Comparison of ENCODE assay signal across 1 cellular context in the genomic region with DNA sequence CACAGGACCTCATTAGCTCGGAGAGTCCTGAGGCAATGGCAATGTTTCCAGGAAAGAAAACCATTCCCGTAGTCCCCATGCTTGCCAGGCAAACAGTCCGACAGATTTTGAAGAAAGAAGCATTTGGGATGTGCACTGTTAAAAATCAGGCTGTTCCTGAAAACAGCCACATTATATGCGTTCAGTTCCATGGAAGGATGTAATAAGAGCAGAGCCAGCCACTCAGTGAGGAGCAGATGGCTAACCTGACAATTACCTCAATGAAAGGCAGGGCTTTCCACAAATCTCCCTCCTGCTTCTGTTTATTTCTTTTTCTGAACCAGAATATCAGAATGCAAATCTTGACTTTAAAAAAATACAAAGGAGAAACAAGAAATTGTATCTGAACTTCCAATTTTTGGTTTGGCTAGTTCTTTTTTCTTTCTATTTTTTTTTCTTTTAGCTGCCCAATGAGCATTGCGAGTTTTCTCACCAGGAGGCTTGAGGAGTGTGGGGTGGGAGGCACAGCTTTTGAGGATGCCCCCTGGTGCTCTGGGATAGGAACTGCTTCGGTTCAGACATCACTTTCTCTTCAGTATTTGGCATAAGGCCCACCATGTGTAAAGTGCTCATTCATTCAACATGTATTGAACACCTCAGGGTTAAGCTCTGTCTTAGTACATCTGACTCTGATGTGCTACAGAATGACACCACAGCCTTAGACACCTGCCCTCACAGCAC.
TF ChIP-seq lines count a peak whose summit lies in the region.

No MANE protein-coding gene starts in this region.

TF ChIP-seq in H1, 55 proteins besides CTCF, POLR2A, EP300 and RAD21 (continued from another document):
- TF ChIP-seq, protein P1, sequence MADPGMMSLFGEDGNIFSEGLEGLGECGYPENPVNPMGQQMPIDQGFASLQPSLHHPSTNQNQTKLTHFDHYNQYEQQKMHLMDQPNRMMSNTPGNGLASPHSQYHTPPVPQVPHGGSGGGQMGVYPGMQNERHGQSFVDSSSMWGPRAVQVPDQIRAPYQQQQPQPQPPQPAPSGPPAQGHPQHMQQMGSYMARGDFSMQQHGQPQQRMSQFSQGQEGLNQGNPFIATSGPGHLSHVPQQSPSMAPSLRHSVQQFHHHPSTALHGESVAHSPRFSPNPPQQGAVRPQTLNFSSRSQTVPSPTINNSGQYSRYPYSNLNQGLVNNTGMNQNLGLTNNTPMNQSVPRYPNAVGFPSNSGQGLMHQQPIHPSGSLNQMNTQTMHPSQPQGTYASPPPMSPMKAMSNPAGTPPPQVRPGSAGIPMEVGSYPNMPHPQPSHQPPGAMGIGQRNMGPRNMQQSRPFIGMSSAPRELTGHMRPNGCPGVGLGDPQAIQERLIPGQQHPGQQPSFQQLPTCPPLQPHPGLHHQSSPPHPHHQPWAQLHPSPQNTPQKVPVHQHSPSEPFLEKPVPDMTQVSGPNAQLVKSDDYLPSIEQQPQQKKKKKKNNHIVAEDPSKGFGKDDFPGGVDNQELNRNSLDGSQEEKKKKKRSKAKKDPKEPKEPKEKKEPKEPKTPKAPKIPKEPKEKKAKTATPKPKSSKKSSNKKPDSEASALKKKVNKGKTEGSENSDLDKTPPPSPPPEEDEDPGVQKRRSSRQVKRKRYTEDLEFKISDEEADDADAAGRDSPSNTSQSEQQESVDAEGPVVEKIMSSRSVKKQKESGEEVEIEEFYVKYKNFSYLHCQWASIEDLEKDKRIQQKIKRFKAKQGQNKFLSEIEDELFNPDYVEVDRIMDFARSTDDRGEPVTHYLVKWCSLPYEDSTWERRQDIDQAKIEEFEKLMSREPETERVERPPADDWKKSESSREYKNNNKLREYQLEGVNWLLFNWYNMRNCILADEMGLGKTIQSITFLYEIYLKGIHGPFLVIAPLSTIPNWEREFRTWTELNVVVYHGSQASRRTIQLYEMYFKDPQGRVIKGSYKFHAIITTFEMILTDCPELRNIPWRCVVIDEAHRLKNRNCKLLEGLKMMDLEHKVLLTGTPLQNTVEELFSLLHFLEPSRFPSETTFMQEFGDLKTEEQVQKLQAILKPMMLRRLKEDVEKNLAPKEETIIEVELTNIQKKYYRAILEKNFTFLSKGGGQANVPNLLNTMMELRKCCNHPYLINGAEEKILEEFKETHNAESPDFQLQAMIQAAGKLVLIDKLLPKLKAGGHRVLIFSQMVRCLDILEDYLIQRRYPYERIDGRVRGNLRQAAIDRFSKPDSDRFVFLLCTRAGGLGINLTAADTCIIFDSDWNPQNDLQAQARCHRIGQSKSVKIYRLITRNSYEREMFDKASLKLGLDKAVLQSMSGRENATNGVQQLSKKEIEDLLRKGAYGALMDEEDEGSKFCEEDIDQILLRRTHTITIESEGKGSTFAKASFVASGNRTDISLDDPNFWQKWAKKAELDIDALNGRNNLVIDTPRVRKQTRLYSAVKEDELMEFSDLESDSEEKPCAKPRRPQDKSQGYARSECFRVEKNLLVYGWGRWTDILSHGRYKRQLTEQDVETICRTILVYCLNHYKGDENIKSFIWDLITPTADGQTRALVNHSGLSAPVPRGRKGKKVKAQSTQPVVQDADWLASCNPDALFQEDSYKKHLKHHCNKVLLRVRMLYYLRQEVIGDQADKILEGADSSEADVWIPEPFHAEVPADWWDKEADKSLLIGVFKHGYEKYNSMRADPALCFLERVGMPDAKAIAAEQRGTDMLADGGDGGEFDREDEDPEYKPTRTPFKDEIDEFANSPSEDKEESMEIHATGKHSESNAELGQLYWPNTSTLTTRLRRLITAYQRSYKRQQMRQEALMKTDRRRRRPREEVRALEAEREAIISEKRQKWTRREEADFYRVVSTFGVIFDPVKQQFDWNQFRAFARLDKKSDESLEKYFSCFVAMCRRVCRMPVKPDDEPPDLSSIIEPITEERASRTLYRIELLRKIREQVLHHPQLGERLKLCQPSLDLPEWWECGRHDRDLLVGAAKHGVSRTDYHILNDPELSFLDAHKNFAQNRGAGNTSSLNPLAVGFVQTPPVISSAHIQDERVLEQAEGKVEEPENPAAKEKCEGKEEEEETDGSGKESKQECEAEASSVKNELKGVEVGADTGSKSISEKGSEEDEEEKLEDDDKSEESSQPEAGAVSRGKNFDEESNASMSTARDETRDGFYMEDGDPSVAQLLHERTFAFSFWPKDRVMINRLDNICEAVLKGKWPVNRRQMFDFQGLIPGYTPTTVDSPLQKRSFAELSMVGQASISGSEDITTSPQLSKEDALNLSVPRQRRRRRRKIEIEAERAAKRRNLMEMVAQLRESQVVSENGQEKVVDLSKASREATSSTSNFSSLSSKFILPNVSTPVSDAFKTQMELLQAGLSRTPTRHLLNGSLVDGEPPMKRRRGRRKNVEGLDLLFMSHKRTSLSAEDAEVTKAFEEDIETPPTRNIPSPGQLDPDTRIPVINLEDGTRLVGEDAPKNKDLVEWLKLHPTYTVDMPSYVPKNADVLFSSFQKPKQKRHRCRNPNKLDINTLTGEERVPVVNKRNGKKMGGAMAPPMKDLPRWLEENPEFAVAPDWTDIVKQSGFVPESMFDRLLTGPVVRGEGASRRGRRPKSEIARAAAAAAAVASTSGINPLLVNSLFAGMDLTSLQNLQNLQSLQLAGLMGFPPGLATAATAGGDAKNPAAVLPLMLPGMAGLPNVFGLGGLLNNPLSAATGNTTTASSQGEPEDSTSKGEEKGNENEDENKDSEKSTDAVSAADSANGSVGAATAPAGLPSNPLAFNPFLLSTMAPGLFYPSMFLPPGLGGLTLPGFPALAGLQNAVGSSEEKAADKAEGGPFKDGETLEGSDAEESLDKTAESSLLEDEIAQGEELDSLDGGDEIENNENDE (IDR thresholded peaks at IDR 0.05; ENCODE audit: insufficient replicate concordance, low read length) = no peak
- no peak for TF ChIP-seq YY1 (IDR thresholded peaks at IDR 0.05; ENCODE audit: low read depth, low read length)
- TF ChIP-seq ASH2L (IDR thresholded peaks at IDR 0.05; ENCODE audit: low read length) = no peak
- TF ChIP-seq CHD1 (IDR thresholded peaks at IDR 0.05; ENCODE audit: low read depth, low read length) = no peak
- TF ChIP-seq BCL11A (IDR thresholded peaks at IDR 0.05; ENCODE audit: low read depth in 2 of 2, low read length in 2 of 2) = no peak
- TF ChIP-seq KDM5A (IDR thresholded peaks at IDR 0.05; ENCODE audit: low read length) = no peak
- TF ChIP-seq, protein P2, sequence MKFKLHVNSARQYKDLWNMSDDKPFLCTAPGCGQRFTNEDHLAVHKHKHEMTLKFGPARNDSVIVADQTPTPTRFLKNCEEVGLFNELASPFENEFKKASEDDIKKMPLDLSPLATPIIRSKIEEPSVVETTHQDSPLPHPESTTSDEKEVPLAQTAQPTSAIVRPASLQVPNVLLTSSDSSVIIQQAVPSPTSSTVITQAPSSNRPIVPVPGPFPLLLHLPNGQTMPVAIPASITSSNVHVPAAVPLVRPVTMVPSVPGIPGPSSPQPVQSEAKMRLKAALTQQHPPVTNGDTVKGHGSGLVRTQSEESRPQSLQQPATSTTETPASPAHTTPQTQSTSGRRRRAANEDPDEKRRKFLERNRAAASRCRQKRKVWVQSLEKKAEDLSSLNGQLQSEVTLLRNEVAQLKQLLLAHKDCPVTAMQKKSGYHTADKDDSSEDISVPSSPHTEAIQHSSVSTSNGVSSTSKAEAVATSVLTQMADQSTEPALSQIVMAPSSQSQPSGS (IDR thresholded peaks at IDR 0.05; ENCODE audit: low read length) = no peak
- no peak for TF ChIP-seq TAF1 (IDR thresholded peaks at IDR 0.05; ENCODE audit: low read depth, low read length)
- TF ChIP-seq SIRT6 (IDR thresholded peaks at IDR 0.05; ENCODE audit: low read length) = no peak
- no peak for TF ChIP-seq NANOG (IDR thresholded peaks at IDR 0.05; ENCODE audit: insufficient read depth, low read depth, low read length, poor library complexity, severe bottlenecking)
- TF ChIP-seq, protein P3, sequence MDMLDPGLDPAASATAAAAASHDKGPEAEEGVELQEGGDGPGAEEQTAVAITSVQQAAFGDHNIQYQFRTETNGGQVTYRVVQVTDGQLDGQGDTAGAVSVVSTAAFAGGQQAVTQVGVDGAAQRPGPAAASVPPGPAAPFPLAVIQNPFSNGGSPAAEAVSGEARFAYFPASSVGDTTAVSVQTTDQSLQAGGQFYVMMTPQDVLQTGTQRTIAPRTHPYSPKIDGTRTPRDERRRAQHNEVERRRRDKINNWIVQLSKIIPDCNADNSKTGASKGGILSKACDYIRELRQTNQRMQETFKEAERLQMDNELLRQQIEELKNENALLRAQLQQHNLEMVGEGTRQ (IDR thresholded peaks at IDR 0.05; ENCODE audit: low read length) = no peak
